Comparison of ENCODE assay signal across 8 cellular contexts in genomic region chr17:21119247-21119944, GRCh38. TPM values are rescaled to one million over a fixed set of nuclear protein-coding genes. Genes with fewer than 3 reads are reported as not detected.
A peak's percentile ranks its signal among the peaks of the same experiment; 100 is the strongest.
DNase-seq lines count a peak whose midpoint lies in the region; ATAC-seq and TF ChIP-seq lines count a peak whose summit lies in the region.

No MANE protein-coding gene starts in this region.

- peak; percentile 48 for DNase-seq in 8988T
- peak; percentile 54 for DNase-seq in MV-4-11 (lab: John Stamatoyannopoulos, UW)
- peak; percentile 40 to 83 (median 46) for DNase-seq in T-helper 2 cell
- DNase-seq in amniotic stem cell (lab: John Stamatoyannopoulos, UW) = peak; percentile 12
- DNase-seq in right cardiac atrium = peak; percentile 73 to 83 (median 79)
- peak; percentile 86 for DNase-seq in sigmoid colon

- no peak for TF ChIP-seq EP300 in sigmoid colon (IDR thresholded peaks at IDR 0.05)

- H3K4me1 ChIP-seq in right cardiac atrium (ENCODE audit: control insufficient read depth, insufficient read depth, low read length) (no peaks in the 10 kb centered on the region), sigmoid colon (peaks cover 0 to 15% (median 9%) of the 10 kb centered on the region in 4 donors)

- ATAC-seq in right cardiac atrium (peak; percentile 76 to 87), HG02973 (IDR thresholded peaks at IDR 0.05; ENCODE audit: unreplicated experiment) (no peak)

- no peak overlapping the region for H3K27ac ChIP-seq in right cardiac atrium (ENCODE audit: low read length)
- H3K27ac ChIP-seq in sigmoid colon = peak overlapping the region in 3 of 4 donors; percentile 54 to 68 (median 56)

- 25% methylated on average over 25 of the region's 25 CpGs for WGBS in right cardiac atrium
- 31 to 38% methylated on average over 25 of the region's 25 CpGs for whole genome bisulfite sequencing in sigmoid colon, 2 donors

- H3K4me3 ChIP-seq in GM12875 (ENCODE audit: low read depth, low read length) = no peak overlapping the region
- no peak overlapping the region for H3K4me3 ChIP-seq in right cardiac atrium (ENCODE audit: low read length)
- peak overlapping the region in 3 of 4 donors; percentile 0 to 15 (median 7) for H3K4me3 ChIP-seq in sigmoid colon

- no peaks in the 10 kb centered on the region for H3K9me3 ChIP-seq in right cardiac atrium (ENCODE audit: control insufficient read depth, low read length)
- no peaks in the 10 kb centered on the region for H3K9me3 ChIP-seq in sigmoid colon

- TF ChIP-seq POLR2A in sigmoid colon (IDR thresholded peaks at IDR 0.05) = no peak

- intact Hi-C loops in right cardiac atrium (cut with DNase I) = loop anchor here in 2 of 4 donors (10.0 kb wide), 1 partner anchor 395 kb away; no protein-coding TSS in a partner anchor
- intact Hi-C loops in sigmoid colon (cut with DNase I) = no loop called here

- TF ChIP-seq CTCF in GM12875 (IDR thresholded peaks at IDR 0.05; ENCODE audit: borderline replicate concordance, insufficient read depth, low read depth, low read length) = peak; percentile 87
- peak; percentile 74 to 82 (median 78) for TF ChIP-seq CTCF in sigmoid colon (IDR thresholded peaks at IDR 0.05)

- H3K27me3 ChIP-seq in right cardiac atrium (ENCODE audit: control insufficient read depth, insufficient read depth) = no peaks in the 10 kb centered on the region
- H3K27me3 ChIP-seq in sigmoid colon = no peaks in the 10 kb centered on the region

- H3K36me3 ChIP-seq in sigmoid colon = no peaks in the 10 kb centered on the region

RNA-seq across cellular contexts. Expression of gene DHRS7B, which starts 7.4 kb away (rescaled TPM):
- total RNA-seq in right cardiac atrium (10 to 100 TPM; 27.1 to 39.7 (median 30.0) TPM), sigmoid colon (10 to 100 TPM; 19.7 to 31.9 (median 27.0) TPM)
- polyA plus RNA-seq in right cardiac atrium (37.0 TPM), sigmoid colon (10 to 100 TPM in 2 of 3 donors, 1 to 10 TPM in 1; 8.3 to 30.7 (median 14.4) TPM)

Comparison
In these comparisons a context has a peak if more than half of its experiments do, and no peak if none do; other contexts are left out.
1. DNase-seq: peak in every context shown above with its lines; median percentile 86 in sigmoid colon; 79 in right cardiac atrium; 54 in MV-4-11; 48 in 8988T; 46 in T-helper 2 cell; 12 in amniotic stem cell.
2. H3K4me3 ChIP-seq: peak in sigmoid colon (3 of 4); none in GM12875 (single experiment) and right cardiac atrium (single experiment).